In the genomic region with DNA sequence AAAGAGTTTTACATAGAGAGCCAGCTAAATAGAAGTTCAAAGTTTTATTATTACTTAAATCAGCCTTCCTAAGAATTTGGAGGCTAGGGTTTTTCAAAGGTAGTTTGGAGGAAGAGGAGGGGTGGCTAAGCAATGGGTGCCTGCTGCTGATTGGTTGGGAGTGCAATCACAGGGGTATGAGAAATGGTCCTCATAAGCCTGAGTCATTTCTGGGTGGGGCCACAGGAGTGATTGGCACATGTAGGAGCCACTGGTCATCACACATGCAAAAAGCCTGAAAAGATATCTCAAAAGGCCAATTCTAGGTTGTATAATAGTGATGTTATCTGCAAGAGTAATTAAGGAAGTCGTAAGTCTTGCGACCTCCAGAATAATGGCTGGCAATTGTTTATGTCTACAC, we compare ENCODE assay signal across 1 cellular context.
TF ChIP-seq lines count a peak whose summit lies in the region.

No MANE protein-coding gene starts in this region.

TF ChIP-seq in K562, 482 proteins besides CTCF, POLR2A, EP300 and RAD21:
- TF ChIP-seq HDGF (IDR thresholded peaks at IDR 0.05): no peak
- TF ChIP-seq NCOA4 (IDR thresholded peaks at IDR 0.05; ENCODE audit: partially characterized antibody): no peak
- TF ChIP-seq, protein P1, sequence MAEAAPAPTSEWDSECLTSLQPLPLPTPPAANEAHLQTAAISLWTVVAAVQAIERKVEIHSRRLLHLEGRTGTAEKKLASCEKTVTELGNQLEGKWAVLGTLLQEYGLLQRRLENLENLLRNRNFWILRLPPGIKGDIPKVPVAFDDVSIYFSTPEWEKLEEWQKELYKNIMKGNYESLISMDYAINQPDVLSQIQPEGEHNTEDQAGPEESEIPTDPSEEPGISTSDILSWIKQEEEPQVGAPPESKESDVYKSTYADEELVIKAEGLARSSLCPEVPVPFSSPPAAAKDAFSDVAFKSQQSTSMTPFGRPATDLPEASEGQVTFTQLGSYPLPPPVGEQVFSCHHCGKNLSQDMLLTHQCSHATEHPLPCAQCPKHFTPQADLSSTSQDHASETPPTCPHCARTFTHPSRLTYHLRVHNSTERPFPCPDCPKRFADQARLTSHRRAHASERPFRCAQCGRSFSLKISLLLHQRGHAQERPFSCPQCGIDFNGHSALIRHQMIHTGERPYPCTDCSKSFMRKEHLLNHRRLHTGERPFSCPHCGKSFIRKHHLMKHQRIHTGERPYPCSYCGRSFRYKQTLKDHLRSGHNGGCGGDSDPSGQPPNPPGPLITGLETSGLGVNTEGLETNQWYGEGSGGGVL (CRISPR knock-in tag; IDR thresholded peaks at IDR 0.05): no peak
- TF ChIP-seq, protein P2, sequence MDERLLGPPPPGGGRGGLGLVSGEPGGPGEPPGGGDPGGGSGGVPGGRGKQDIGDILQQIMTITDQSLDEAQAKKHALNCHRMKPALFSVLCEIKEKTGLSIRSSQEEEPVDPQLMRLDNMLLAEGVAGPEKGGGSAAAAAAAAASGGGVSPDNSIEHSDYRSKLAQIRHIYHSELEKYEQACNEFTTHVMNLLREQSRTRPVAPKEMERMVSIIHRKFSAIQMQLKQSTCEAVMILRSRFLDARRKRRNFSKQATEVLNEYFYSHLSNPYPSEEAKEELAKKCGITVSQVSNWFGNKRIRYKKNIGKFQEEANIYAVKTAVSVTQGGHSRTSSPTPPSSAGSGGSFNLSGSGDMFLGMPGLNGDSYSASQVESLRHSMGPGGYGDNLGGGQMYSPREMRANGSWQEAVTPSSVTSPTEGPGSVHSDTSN (CRISPR knock-in tag; IDR thresholded peaks at IDR 0.05; ENCODE audit: low read depth): no peak
- TF ChIP-seq, protein P2 (tag; conservative IDR thresholded peaks at IDR 0.05; ENCODE audit: low read depth): peak; percentile 68
- peak; percentile 9 for TF ChIP-seq SP2 (IDR thresholded peaks at IDR 0.05; ENCODE audit: extremely low read depth, low read depth, low read length, poor library complexity, severe bottlenecking)
- peak; percentile 52 for TF ChIP-seq NFYB (IDR thresholded peaks at IDR 0.05; ENCODE audit: extremely low read depth, insufficient read length)
- no peak for TF ChIP-seq ZNF586 (CRISPR knock-in tag; conservative IDR thresholded peaks at IDR 0.05)
- TF ChIP-seq, protein P3, sequence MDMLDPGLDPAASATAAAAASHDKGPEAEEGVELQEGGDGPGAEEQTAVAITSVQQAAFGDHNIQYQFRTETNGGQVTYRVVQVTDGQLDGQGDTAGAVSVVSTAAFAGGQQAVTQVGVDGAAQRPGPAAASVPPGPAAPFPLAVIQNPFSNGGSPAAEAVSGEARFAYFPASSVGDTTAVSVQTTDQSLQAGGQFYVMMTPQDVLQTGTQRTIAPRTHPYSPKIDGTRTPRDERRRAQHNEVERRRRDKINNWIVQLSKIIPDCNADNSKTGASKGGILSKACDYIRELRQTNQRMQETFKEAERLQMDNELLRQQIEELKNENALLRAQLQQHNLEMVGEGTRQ (CRISPR knock-in tag; IDR thresholded peaks at IDR 0.05): no peak
- TF ChIP-seq, protein P4, sequence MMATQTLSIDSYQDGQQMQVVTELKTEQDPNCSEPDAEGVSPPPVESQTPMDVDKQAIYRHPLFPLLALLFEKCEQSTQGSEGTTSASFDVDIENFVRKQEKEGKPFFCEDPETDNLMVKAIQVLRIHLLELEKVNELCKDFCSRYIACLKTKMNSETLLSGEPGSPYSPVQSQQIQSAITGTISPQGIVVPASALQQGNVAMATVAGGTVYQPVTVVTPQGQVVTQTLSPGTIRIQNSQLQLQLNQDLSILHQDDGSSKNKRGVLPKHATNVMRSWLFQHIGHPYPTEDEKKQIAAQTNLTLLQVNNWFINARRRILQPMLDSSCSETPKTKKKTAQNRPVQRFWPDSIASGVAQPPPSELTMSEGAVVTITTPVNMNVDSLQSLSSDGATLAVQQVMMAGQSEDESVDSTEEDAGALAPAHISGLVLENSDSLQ (IDR thresholded peaks at IDR 0.05): peak; percentile 95
- TF ChIP-seq ZNF778 (CRISPR knock-in tag; IDR thresholded peaks at IDR 0.05): no peak
- TF ChIP-seq ZNF584 (CRISPR knock-in tag; IDR thresholded peaks at IDR 0.05; ENCODE audit: low read depth): no peak
- TF ChIP-seq SMC3 (conservative IDR thresholded peaks at IDR 0.05; ENCODE audit: insufficient read depth, low read depth, low read length): no peak
TF ChIP-seq in K562: peak in this region for 4.
